Comparison of ENCODE assay signal across 20 cellular contexts in the genomic region with DNA sequence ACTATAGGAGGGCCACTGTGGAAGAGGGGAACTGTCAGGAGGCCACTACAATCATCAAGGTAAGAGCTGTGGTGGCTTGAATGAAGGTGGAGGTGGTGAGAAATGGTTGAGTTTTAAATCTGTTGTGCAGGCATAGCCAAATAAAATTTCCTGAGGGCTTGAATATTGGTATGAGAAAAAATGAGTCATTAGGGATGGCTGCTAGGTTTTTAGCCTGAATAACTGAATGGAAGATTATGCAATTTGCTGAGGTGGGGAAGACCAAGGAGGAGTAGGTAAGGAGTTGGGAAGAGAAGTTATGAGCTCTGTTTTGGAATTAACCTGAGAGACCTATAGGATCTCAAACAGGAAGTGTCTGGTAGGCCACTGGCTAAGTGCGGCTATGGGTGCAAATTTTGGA.
"Had no signal": no experiment of that assay in that cellular context is flagged by ENCODE, and none has a peak within 500 bp of the region (broad histone marks: within the 10 kb centered on the region; RNA-seq: fewer than 3 reads in every experiment).

No MANE protein-coding gene starts in this region.

- H3K27me3 ChIP-seq: gastrocnemius medialis, neutrophil, pancreas, right lobe of liver, transverse colon, upper lobe of right lung, uterus had no signal

- H3K27ac ChIP-seq: coronary artery, gastrocnemius medialis, lower lobe of right lung, neutrophil, pancreas, right lobe of liver, thoracic aorta, transverse colon, upper lobe of right lung, uterus had no signal

- H3K4me1 ChIP-seq: gastrocnemius medialis, lower lobe of right lung, pancreas, right lobe of liver, transverse colon, upper lobe of right lung, uterus had no signal

- DNase-seq: dermis blood vessel endothelial cell; effector memory CD4-positive, alpha-beta T cell; gastrocnemius medialis; head of caudate nucleus; kidney glomerular epithelial cell; left ventricle myocardium superior; lower lobe of right lung; naive B cell; pancreas; right lobe of liver; small intestine; stimulated activated CD4-positive, alpha-beta T cell treated with anti-CD3 and anti-CD28 coated beads, Interleukin-15, amount 100 ng/mL, for 24 hours; stimulated activated CD4-positive, alpha-beta T cell treated with anti-CD3 and anti-CD28 coated beads, Interleukin-2, amount 100 ng/mL, for 48 hours; stimulated activated naive B cell treated with anti-CD40 and anti-IgM and Interleukin-4, amounts not matched to agents 10 μg/mL and 1 μg/mL and 100 μg/mL, for 72 hours; transverse colon; upper lobe of right lung; uterus had no signal

- H3K9me3 ChIP-seq: gastrocnemius medialis, lower lobe of right lung, neutrophil, pancreas, right lobe of liver, thoracic aorta, transverse colon, upper lobe of right lung, uterus had no signal

- H3K36me3 ChIP-seq: gastrocnemius medialis, lower lobe of right lung, neutrophil, pancreas, right lobe of liver, thoracic aorta, transverse colon, upper lobe of right lung, uterus had no signal

- H3K4me3 ChIP-seq: coronary artery, gastrocnemius medialis, lower lobe of right lung, pancreas, right lobe of liver, thoracic aorta, transverse colon, upper lobe of right lung, uterus had no signal
